Comparison of ENCODE assay signal across 1 cellular context in genomic region chr3:81967362-81967761, GRCh38.
TF ChIP-seq lines count a peak whose summit lies in the region.

No MANE protein-coding gene starts in this region.

TF ChIP-seq in K562, 482 proteins besides CTCF, POLR2A, EP300 and RAD21 (continued from another document):
- TF ChIP-seq, protein P1, sequence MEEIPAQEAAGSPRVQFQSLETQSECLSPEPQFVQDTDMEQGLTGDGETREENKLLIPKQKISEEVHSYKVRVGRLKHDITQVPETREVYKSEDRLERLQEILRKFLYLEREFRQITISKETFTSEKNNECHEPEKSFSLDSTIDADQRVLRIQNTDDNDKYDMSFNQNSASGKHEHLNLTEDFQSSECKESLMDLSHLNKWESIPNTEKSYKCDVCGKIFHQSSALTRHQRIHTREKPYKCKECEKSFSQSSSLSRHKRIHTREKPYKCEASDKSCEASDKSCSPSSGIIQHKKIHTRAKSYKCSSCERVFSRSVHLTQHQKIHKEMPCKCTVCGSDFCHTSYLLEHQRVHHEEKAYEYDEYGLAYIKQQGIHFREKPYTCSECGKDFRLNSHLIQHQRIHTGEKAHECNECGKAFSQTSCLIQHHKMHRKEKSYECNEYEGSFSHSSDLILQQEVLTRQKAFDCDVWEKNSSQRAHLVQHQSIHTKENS (CRISPR knock-in tag; IDR thresholded peaks at IDR 0.05): no peak
- TF ChIP-seq TAF1 (IDR thresholded peaks at IDR 0.05; ENCODE audit: control insufficient read depth, extremely low read depth, insufficient read depth, low read length, severe bottlenecking): no peak
- TF ChIP-seq KDM4B (IDR thresholded peaks at IDR 0.05; ENCODE audit: borderline replicate concordance in 2 of 2, low read depth in 1 of 2): no peak
- TF ChIP-seq, protein P2, sequence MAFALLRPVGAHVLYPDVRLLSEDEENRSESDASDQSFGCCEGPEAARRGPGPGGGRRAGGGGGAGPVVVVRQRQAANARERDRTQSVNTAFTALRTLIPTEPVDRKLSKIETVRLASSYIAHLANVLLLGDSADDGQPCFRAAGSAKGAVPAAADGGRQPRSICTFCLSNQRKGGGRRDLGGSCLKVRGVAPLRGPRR (CRISPR knock-in tag; IDR thresholded peaks at IDR 0.05): no peak
